Comparison of ENCODE assay signal across 10 cellular contexts in the genomic region with DNA sequence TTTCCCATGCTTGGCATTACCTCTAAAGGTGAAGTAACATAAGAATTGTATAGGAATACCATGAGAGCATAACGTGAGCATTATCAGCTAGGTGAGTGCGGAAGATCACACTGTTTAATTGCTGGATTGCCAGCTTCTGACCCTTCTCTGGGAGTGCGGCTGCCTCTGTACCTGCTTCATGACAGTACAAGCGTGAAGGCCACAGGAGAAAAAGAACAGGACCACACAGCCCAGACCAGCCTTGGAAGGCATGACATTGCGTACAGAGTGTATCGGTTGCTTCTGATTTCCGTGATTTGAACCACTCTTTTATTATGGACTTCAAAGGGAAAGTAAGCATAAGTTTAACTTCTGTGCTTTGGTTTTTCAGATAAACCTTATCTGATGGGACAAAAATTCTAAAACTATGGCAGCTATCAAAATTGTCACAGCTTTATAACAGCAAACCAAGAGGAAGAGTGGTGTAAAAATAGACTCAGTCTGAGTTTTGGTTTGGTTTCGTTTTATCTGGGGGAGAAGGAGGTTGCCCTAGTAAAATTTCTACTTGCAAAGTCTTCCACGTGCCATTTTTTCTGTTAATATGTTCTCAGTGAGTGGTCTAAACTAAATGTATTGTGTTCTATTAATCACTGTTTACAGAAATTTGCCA.
DNase-seq lines count a peak whose midpoint lies in the region; ATAC-seq, FAIRE-seq and TF ChIP-seq lines count a peak whose summit lies in the region.
"Had no signal": no experiment of that assay in that cellular context is flagged by ENCODE, and none has a peak within 500 bp of the region (broad histone marks: within the 10 kb centered on the region; RNA-seq: fewer than 3 reads in every experiment).

No MANE protein-coding gene starts in this region.

- H3K27me3 Mint-ChIP-seq in activated T-cell treated with anti-CD3 and anti-CD28 coated beads, Interleukin-2, amount 50 U/mL, for 72 hours (ENCODE audit: low read depth): no peaks in the 10 kb centered on the region
- H3K27me3 Mint-ChIP-seq: dendritic cell treated with granulocyte-macrophage colony-stimulating factor and Interleukin-4, amounts not matched to agents 40 ng/mL and 50 ng/mL, for 4 days had no signal

- peak overlapping the region; percentile 1 for H3K4me3 ChIP-seq in thymus (ENCODE audit: low read length)
- H3K4me3 ChIP-seq in SJCRH30: no peak overlapping the region

- WGBS in thymus: 41% methylated on average over 9 of the region's 9 CpGs

- H3K27me3 ChIP-seq in thymus (ENCODE audit: control insufficient read depth, insufficient read depth) (no peaks in the 10 kb centered on the region), SJCRH30 (no peaks in the 10 kb centered on the region)

- DNase-seq in activated T-cell treated with anti-CD3 and anti-CD28 coated beads, Interleukin-2, amount 50 U/mL, for 72 hours: no peak
- no peak for DNase-seq in activated T-cell treated with anti-CD3 and anti-CD28 coated beads, Interleukin-2, amount 50 U/mL, for 1 hour
- DNase-seq in erythroblast (lab: John Stamatoyannopoulos, UW) (peak; percentile 38 to 52), SJCRH30 (no peak), urothelium cell line (ENCODE audit: low spot score) (no peak)
- no peak for DNase-seq in activated CD8-positive, alpha-beta memory T cell treated with anti-CD3 and anti-CD28 coated beads, Interleukin-2, amount 50 U/mL, for 4 hours

- no peaks in the 10 kb centered on the region for H3K36me3 ChIP-seq in thymus (ENCODE audit: control insufficient read depth, insufficient read depth)
- peaks cover 6% of the 10 kb centered on the region; the same call in 1 of the 2 replicates for H3K36me3 ChIP-seq in SJCRH30

- peak; percentile 11 to 31 for ATAC-seq in activated T-cell treated with anti-CD3 and anti-CD28 coated beads, Interleukin-2, amount 50 U/mL, for 72 hours (replicated peaks in 1 of 2)
- peak; percentile 48 for ATAC-seq in HG03460 (IDR thresholded peaks at IDR 0.05; ENCODE audit: unreplicated experiment)

- H3K4me1 ChIP-seq in thymus (ENCODE audit: control insufficient read depth, insufficient read depth, low read length) (peaks cover 13% of the 10 kb centered on the region), SJCRH30 (no peaks in the 10 kb centered on the region)

- no peak overlapping the region for H3K27ac ChIP-seq in thymus (ENCODE audit: low read depth)
- no peak overlapping the region for H3K27ac ChIP-seq in SJCRH30

- H3K36me3 Mint-ChIP-seq in activated T-cell treated with anti-CD3 and anti-CD28 coated beads, Interleukin-2, amount 50 U/mL, for 72 hours (ENCODE audit: insufficient read depth in 2 of 2): peaks cover 2 to 5% of the 10 kb centered on the region in 2 donors

- no peak for TF ChIP-seq POLR2A in erythroblast (IDR thresholded peaks at IDR 0.05; ENCODE audit: low read length)

- no peaks in the 10 kb centered on the region for H3K9me3 ChIP-seq in thymus (ENCODE audit: control insufficient read depth)
- no peaks in the 10 kb centered on the region for H3K9me3 ChIP-seq in SJCRH30 (replicated peaks)

- no peak for FAIRE-seq in urothelium cell line (lab: Jason Lieb, UNC)
- FAIRE-seq: keratinocyte had no signal

- peaks cover 44% of the 10 kb centered on the region for H3K4me1 Mint-ChIP-seq in activated T-cell treated with anti-CD3 and anti-CD28 coated beads, Interleukin-2, amount 50 U/mL, for 72 hours (ENCODE audit: low read depth)

- no peaks in the 10 kb centered on the region for H3K9me3 Mint-ChIP-seq in activated T-cell treated with anti-CD3 and anti-CD28 coated beads, Interleukin-2, amount 50 U/mL, for 72 hours
- H3K9me3 Mint-ChIP-seq: dendritic cell treated with granulocyte-macrophage colony-stimulating factor and Interleukin-4, amounts not matched to agents 40 ng/mL and 50 ng/mL, for 4 days had no signal

- H3K27ac Mint-ChIP-seq in activated T-cell treated with anti-CD3 and anti-CD28 coated beads, Interleukin-2, amount 50 U/mL, for 72 hours: peak overlapping the region; percentile 21
- H3K27ac Mint-ChIP-seq: dendritic cell treated with granulocyte-macrophage colony-stimulating factor and Interleukin-4, amounts not matched to agents 40 ng/mL and 50 ng/mL, for 4 days had no signal

- H3K4me3 Mint-ChIP-seq in activated T-cell treated with anti-CD3 and anti-CD28 coated beads, Interleukin-2, amount 50 U/mL, for 72 hours: peak overlapping the region; percentile 66 to 79
- H3K4me3 Mint-ChIP-seq: dendritic cell treated with granulocyte-macrophage colony-stimulating factor and Interleukin-4, amounts not matched to agents 40 ng/mL and 50 ng/mL, for 4 days had no signal

Comparison
In these comparisons a context has a peak if more than half of its experiments do, and no peak if none do; other contexts are left out.
1. DNase-seq: peak in erythroblast (2 of 2); none in activated T-cell treated with anti-CD3 and anti-CD28 coated beads, Interleukin-2, amount 50 U/mL, for 72 hours (0 of 2), activated T-cell treated with anti-CD3 and anti-CD28 coated beads, Interleukin-2, amount 50 U/mL, for 1 hour (single experiment), activated CD8-positive, alpha-beta memory T cell treated with anti-CD3 and anti-CD28 coated beads, Interleukin-2, amount 50 U/mL, for 4 hours (single experiment), SJCRH30 (0 of 2) and urothelium cell line (single experiment).